9 cellular contexts compared by ENCODE assay signal in the genomic region with DNA sequence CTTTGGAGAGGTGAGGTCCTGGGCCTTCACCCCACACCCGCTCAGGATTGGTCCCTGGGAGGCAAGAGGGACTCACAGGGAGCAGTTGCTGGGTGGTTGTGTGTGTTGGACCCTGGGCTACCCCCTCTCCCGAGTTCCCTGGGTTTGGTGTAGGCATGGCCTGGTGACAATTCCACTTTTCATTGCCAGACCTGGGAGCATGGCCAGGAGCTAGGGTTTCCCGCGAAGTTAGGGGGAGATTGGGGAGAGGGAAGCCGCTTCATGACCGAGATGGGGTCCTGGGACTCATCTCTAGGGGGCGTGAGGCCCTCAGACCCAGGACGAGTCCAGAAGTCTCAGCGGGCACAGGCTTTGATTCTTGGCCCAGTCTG. TPM values are rescaled to one million over a fixed set of nuclear protein-coding genes. Genes with fewer than 3 reads are reported as not detected.
DNase-seq lines count a peak whose midpoint lies in the region; ATAC-seq and TF ChIP-seq lines count a peak whose summit lies in the region.
"Had no signal": no experiment of that assay in that cellular context is flagged by ENCODE, and none has a peak within 500 bp of the region (broad histone marks: within the 10 kb centered on the region; RNA-seq: fewer than 3 reads in every experiment).

No MANE protein-coding gene starts in this region.

- peaks cover 25 to 47% of the 10 kb centered on the region in 2 donors for H3K4me1 Mint-ChIP-seq in natural killer cell

- no peaks in the 10 kb centered on the region for H3K36me3 ChIP-seq in HUES64 (ENCODE audit: insufficient read depth, low read length)

- DNase-seq in AG04449 (ENCODE audit: low read depth, low spot score) (no peak), dermis blood vessel endothelial cell (peak; percentile 50), natural killer cell (no peak), NCI-H69 (lab: John Stamatoyannopoulos, UW) (no peak)
- DNase-seq: NCI-H1092 had no signal

- H3K4me1 ChIP-seq in HUES64 (ENCODE audit: insufficient read depth, low read length) = peaks cover 19% of the 10 kb centered on the region

- intact Hi-C loops in natural killer cell (cut with micrococcal nuclease) = no loop called here

- 12% methylated on average over 9 of the region's 9 CpGs for WGBS in HUES64

- H3K9me3 Mint-ChIP-seq in natural killer cell = no peaks in the 10 kb centered on the region

- peak overlapping the region; percentile 79 for H3K9ac ChIP-seq in HUES64 (ENCODE audit: low read depth, low read length)

- ATAC-seq in natural killer cell (no peak), GM18505 (IDR thresholded peaks at IDR 0.05; ENCODE audit: unreplicated experiment) (no peak), GM18873 (IDR thresholded peaks at IDR 0.05; ENCODE audit: low FRiP score, unreplicated experiment) (no peak), GM19397 (IDR thresholded peaks at IDR 0.05; ENCODE audit: unreplicated experiment) (no peak)

- POLR2A ChIA-PET in AG04449 (lab: Yijun Ruan, JAX) = no interaction called here

- CTCF ChIA-PET in AG04449 (lab: Yijun Ruan, JAX) = no interaction called here

- H3K27ac Mint-ChIP-seq in natural killer cell = no peak overlapping the region

- no peaks in the 10 kb centered on the region for H3K9me3 ChIP-seq in HUES64 (ENCODE audit: insufficient read depth, low read depth, low read length)

- peaks cover 15% of the 10 kb centered on the region; the same call in 1 of the 2 replicates for H3K27me3 ChIP-seq in HUES64 (ENCODE audit: insufficient read depth, low read length)

- no peaks in the 10 kb centered on the region for H3K36me3 Mint-ChIP-seq in natural killer cell

- peaks cover 10 to 17% of the 10 kb centered on the region in 2 donors for H3K27me3 Mint-ChIP-seq in natural killer cell (ENCODE audit: low read depth in 2 of 2)

- TF ChIP-seq POLR2A in GM18505 (IDR thresholded peaks at IDR 0.05; ENCODE audit: borderline replicate concordance, extremely low read depth, insufficient read depth, insufficient read length) = no peak

- H3K4me3 ChIP-seq in AG04449 (ENCODE audit: low read depth, low read length) (peak overlapping the region; percentile 46), HUES64 (ENCODE audit: low read length) (peak overlapping the region; percentile 60)

- H3K4me3 Mint-ChIP-seq in natural killer cell = peak overlapping the region; percentile 50

- TF ChIP-seq CTCF in AG04449 (IDR thresholded peaks at IDR 0.05; ENCODE audit: insufficient read depth, low read length, missing control alignments) (no peak), natural killer cell (IDR thresholded peaks at IDR 0.05) (no peak)

- no peak overlapping the region for H3K27ac ChIP-seq in HUES64 (ENCODE audit: low read depth, low read length)

RNA-seq across cellular contexts. Expression of gene PALD1, which starts 0.6 kb away (rescaled TPM):
- 15.2 TPM for polyA plus RNA-seq in HUES64 (2013, experiment 1 of 2)
- 16.1 TPM for polyA plus RNA-seq in HUES64 (2013, experiment 2 of 2)
- total RNA-seq in dermis blood vessel endothelial cell = 248 and 276 TPM in 2 replicates
- under 1 TPM in 1 of 3 donors, not detected in 2; 0.21 TPM for total RNA-seq in natural killer cell

RNA-seq across cellular contexts. Expression of gene NODAL, which starts 37.7 kb away (rescaled TPM):
- polyA plus RNA-seq in HUES64 (2013, experiment 1 of 2) = 34.6 TPM
- polyA plus RNA-seq in HUES64 (2013, experiment 2 of 2) = 31.5 TPM
- total RNA-seq in dermis blood vessel endothelial cell (not detected in 2 replicates), natural killer cell (not detected)

Comparison
In these comparisons a context has a peak if more than half of its experiments do, and no peak if none do; other contexts are left out.
1. RNA of gene PALD1, which starts 0.6 kb away (total RNA-seq): 248 to 276 TPM in dermis blood vessel endothelial cell; 0.21 TPM in natural killer cell; every median in the first group is over 100 times any median in the second.